9 cellular contexts compared by ENCODE assay signal in the genomic region with DNA sequence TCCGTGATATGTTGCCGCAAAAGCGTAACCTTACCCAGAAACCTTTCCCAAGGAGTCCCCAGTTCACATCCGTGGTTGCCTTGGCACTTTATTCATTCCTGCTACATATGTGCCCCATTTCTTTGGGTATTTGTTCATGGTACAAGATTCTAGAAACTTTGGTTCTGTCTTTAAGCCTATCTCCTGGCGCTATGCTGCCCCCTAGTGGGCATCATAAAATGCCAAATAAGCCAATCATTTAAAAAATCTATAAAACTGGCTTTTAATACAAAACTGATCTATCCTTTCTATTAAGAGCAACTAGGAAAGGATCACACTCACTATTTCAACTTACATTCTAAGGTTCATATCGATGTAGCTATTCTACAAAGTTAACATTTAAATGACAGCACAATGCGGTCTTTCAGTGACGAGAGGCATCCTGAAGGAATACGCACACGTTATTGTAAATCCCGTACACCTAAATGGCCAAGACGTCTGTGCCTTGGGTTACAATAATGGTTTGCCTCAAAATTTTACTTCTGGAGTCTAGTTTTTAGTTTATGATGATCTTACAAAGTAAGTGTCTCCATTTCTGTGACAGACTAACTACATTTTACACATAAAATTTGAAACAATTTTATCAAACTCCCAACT. TPM values are rescaled to one million over a fixed set of nuclear protein-coding genes. Genes with fewer than 3 reads are reported as not detected.
DNase-seq lines count a peak whose midpoint lies in the region; ATAC-seq, FAIRE-seq and TF ChIP-seq lines count a peak whose summit lies in the region.
"Had no signal": no experiment of that assay in that cellular context is flagged by ENCODE, and none has a peak within 500 bp of the region (broad histone marks: within the 10 kb centered on the region; RNA-seq: fewer than 3 reads in every experiment).

No MANE protein-coding gene starts in this region.

- no peak overlapping the region for H3K9ac ChIP-seq in HepG2 (ENCODE audit: insufficient read depth, low read depth, low read length)

- H3K9me3 ChIP-seq in breast epithelium (no peaks in the 10 kb centered on the region), HepG2 (ENCODE audit: low read length) (no peaks in the 10 kb centered on the region)

- H2AFZ ChIP-seq in HepG2 (ENCODE audit: low read length) = no peak overlapping the region

- TF ChIP-seq EP300 in HepG2 (IDR thresholded peaks at IDR 0.05; ENCODE audit: low read depth in 2 of 2, low read length in 2 of 2) (no peak), HepG2 (CRISPR knock-in tag; IDR thresholded peaks at IDR 0.05; ENCODE audit: borderline replicate concordance) (no peak)

- FAIRE-seq in HepG2 (lab: Jason Lieb, UNC) = peak; percentile 70

- no peak overlapping the region for H3K4me3 ChIP-seq in Jurkat, Clone E6-1 (ENCODE audit: low read length)
- H3K4me3 ChIP-seq in breast epithelium (no peak overlapping the region), HepG2 (replicated peaks in 1 of 3; ENCODE audit: insufficient read depth in 1 of 3, low read depth in 2 of 3, low read length in 3 of 3) (no peak overlapping the region)

- in situ Hi-C loops in HepG2 (cut with HindIII; ENCODE audit: extremely low pct_ligation_motif_present, low pct_unique_long_range_greater_than_20kb) = loop anchor here (25.0 kb wide), 2 partner anchors 96 to 279 kb away; no protein-coding TSS in a partner anchor

- H4K20me1 ChIP-seq in HepG2 (ENCODE audit: insufficient read depth, low read length) = no peaks in the 10 kb centered on the region

- H3K79me2 ChIP-seq in HepG2 (ENCODE audit: insufficient read depth, low read length) = no peaks in the 10 kb centered on the region

- H3K36me3 ChIP-seq in breast epithelium (no peaks in the 10 kb centered on the region), HepG2 (replicated peaks in 1 of 2; ENCODE audit: control insufficient read depth in 1 of 2, insufficient read depth in 2 of 2, low read length in 2 of 2) (no peaks in the 10 kb centered on the region)

- no peak for TF ChIP-seq POLR2A in breast epithelium (IDR thresholded peaks at IDR 0.05)
- no peak for TF ChIP-seq POLR2A in HepG2 (IDR thresholded peaks at IDR 0.05; ENCODE audit: insufficient read depth in 1 of 2, low read depth in 2 of 2, low read length in 2 of 2)

- 48% methylated on average over 12 of the region's 12 CpGs for WGBS in HepG2 (ENCODE audit: low lambda C conversion rate)

- BruUV-seq in HepG2 (replicated peaks; lab: Mats Ljungman, UMichigan) = no TSS peak

- POLR2A ChIA-PET in HepG2 (lab: Yijun Ruan, JAX) = no interaction called here

- peak; percentile 74 for TF ChIP-seq RAD21 in HepG2 (CRISPR knock-in tag; IDR thresholded peaks at IDR 0.05)

- DNase-seq in Daoy (ENCODE audit: low read depth) = peak; percentile 38
- DNase-seq in Jurkat, Clone E6-1 (ENCODE audit: low read depth, low spot score) = peak; percentile 53
- peak; percentile 47 for DNase-seq in T-helper 9 cell
- no peak for DNase-seq in breast epithelium (ENCODE audit: low spot score in 2 of 2)
- peak; percentile 34 for DNase-seq in HepG2 (ENCODE audit: low spot score)
- DNase-seq in stimulated activated CD8-positive, alpha-beta memory T cell treated with anti-CD3 and anti-CD28 coated beads, Interleukin-15, amount 100 ng/mL, for 1 hour (ENCODE audit: low read depth) = peak; percentile 29

- H3K4me2 ChIP-seq in HepG2 (ENCODE audit: low read depth, low read length) = no peak overlapping the region

- ATAC-seq in HepG2 = no peak
- ATAC-seq in GM19452 (IDR thresholded peaks at IDR 0.05; ENCODE audit: unreplicated experiment) = no peak
- ATAC-seq in GM21367 (IDR thresholded peaks at IDR 0.05; ENCODE audit: unreplicated experiment) = no peak

- H3K4me1 ChIP-seq in breast epithelium = no peaks in the 10 kb centered on the region
- H3K4me1 ChIP-seq in HepG2 (ENCODE audit: insufficient read depth, low read length) = no peaks in the 10 kb centered on the region

- peaks cover 0 to 2% of the 10 kb centered on the region in 2 donors for H3K27me3 ChIP-seq in breast epithelium
- H3K27me3 ChIP-seq in HepG2 (ENCODE audit: control insufficient read depth in 1 of 2, insufficient read depth in 2 of 2, low read length in 2 of 2) = peaks cover 1 to 31% of the 10 kb centered on the region in 2 experiments; a peak in 4 of 5 replicates

- intact Hi-C loops in breast epithelium (cut with DNase I; ENCODE audit: low total_unique reads) = no loop called here
- intact Hi-C loops in HepG2 (cut with micrococcal nuclease; ENCODE audit: unreplicated experiment) = loop anchor here (1.0 kb wide), 1 partner anchor 52 kb away; no protein-coding TSS in a partner anchor

- no peak overlapping the region for H3K27ac ChIP-seq in breast epithelium
- H3K27ac ChIP-seq in HepG2 (ENCODE audit: extremely low read length, insufficient read depth, low read length) = no peak overlapping the region

- peak; percentile 54 to 77 (median 76) for TF ChIP-seq CTCF in breast epithelium (IDR thresholded peaks at IDR 0.05)
- TF ChIP-seq CTCF in HepG2 (CRISPR knock-in tag; IDR thresholded peaks at IDR 0.05) = peak; percentile 75

- CTCF ChIA-PET in HepG2 (lab: Yijun Ruan, JAX; ENCODE audit: low intra/inter-chr PET ratio, low total read pairs) = interaction anchor here (0.6 to 3.2 kb wide), 2 partner anchors 46 to 52 kb away, joined by 3 to 18 read pairs; no protein-coding TSS in a partner anchor

TF ChIP-seq in HepG2, 621 proteins besides CTCF, POLR2A, EP300 and RAD21 (continues in another document):
- no peak for TF ChIP-seq ZNF776 (CRISPR knock-in tag; IDR thresholded peaks at IDR 0.05)
- TF ChIP-seq, protein P1, sequence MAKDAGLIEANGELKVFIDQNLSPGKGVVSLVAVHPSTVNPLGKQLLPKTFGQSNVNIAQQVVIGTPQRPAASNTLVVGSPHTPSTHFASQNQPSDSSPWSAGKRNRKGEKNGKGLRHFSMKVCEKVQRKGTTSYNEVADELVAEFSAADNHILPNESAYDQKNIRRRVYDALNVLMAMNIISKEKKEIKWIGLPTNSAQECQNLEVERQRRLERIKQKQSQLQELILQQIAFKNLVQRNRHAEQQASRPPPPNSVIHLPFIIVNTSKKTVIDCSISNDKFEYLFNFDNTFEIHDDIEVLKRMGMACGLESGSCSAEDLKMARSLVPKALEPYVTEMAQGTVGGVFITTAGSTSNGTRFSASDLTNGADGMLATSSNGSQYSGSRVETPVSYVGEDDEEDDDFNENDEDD (CRISPR knock-in tag; IDR thresholded peaks at IDR 0.05; ENCODE audit: borderline replicate concordance) = no peak
- TF ChIP-seq SMC3 (IDR thresholded peaks at IDR 0.05; ENCODE audit: low read length) = peak; percentile 74
- TF ChIP-seq MAFF (IDR thresholded peaks at IDR 0.05; ENCODE audit: low read depth, low read length) = 0 out of 2 replicates have a peak, but pooled peaks have one; percentile 5

RNA-seq across cellular contexts. Expression of a gene that starts 16.2 kb away (rescaled TPM):
- not detected in 2 replicates for total RNA-seq in Daoy (2014; rRNA removed; shearing (Covaris generic))
- not detected for polyA plus RNA-seq in Jurkat, Clone E6-1 (2012; ENCODE audit: insufficient read depth, insufficient read length)
- total RNA-seq in breast epithelium = not detected
- total RNA-seq in HepG2 (2016; rRNA removed; fragmentation: Illumina TruSeq; extraction: Trizol) = 0.08 TPM in 1 of 2 replicates, not detected in the other
- total RNA-seq in HepG2 (2016; cell fraction: cytosol; rRNA removed; fragmentation: Illumina TruSeq; extraction: Trizol; ENCODE audit: low read depth) = not detected in 2 replicates
- not detected in 2 replicates for total RNA-seq in HepG2 (2016; cell fraction: insoluble cytoplasmic fraction; rRNA removed; fragmentation: Illumina TruSeq; extraction: Trizol)
- not detected in 2 replicates for total RNA-seq in HepG2 (2016; cell fraction: membrane; rRNA removed; fragmentation: Illumina TruSeq; extraction: Trizol)
- not detected in 2 replicates for total RNA-seq in HepG2 (2016; cell fraction: nucleus; rRNA removed; fragmentation: Illumina TruSeq; extraction: Trizol)
- polyA plus RNA-seq in HepG2 (2011; rRNA removed) = not detected in 2 replicates
- polyA plus RNA-seq in HepG2 (2011; cell fraction: cytosol; rRNA removed) = not detected in 2 replicates
- polyA plus RNA-seq in HepG2 (2011; cell fraction: nucleus; rRNA removed) = not detected in 2 replicates
- not detected in 2 replicates for polyA plus RNA-seq in HepG2 (2012)
- polyA plus RNA-seq in HepG2 (2016; cell fraction: cytosol; fragmentation: Illumina TruSeq; extraction: Trizol; ENCODE audit: low read depth) = not detected in 2 replicates
- not detected in 2 replicates for polyA plus RNA-seq in HepG2 (2016; cell fraction: insoluble cytoplasmic fraction; fragmentation: Illumina TruSeq; extraction: Trizol; ENCODE audit: low read depth)
- polyA plus RNA-seq in HepG2 (2016; cell fraction: membrane; fragmentation: Illumina TruSeq; extraction: Trizol; ENCODE audit: low read depth) = not detected in 2 replicates
- polyA plus RNA-seq in HepG2 (2016; cell fraction: nucleus; fragmentation: Illumina TruSeq; extraction: Trizol; ENCODE audit: insufficient read depth, low read depth) = not detected in 2 replicates
- 0.23 TPM in 1 of 2 replicates, not detected in the other for polyA minus RNA-seq in HepG2 (2011; rRNA and poly(A)+ RNA removed; ENCODE audit: low replicate concordance)
- not detected in 2 replicates for polyA minus RNA-seq in HepG2 (2011; cell fraction: cytosol; rRNA and poly(A)+ RNA removed)
- not detected in 2 replicates for polyA minus RNA-seq in HepG2 (2011; cell fraction: nucleus; rRNA and poly(A)+ RNA removed)
- total RNA-seq: aorta had no signal
- polyA plus RNA-seq: aorta had no signal

RNA-seq across cellular contexts. Expression of a gene that starts 47.7 kb away (rescaled TPM):
- total RNA-seq in Daoy (2014; rRNA removed; shearing (Covaris generic)) = 0.12 TPM in 1 of 2 replicates, not detected in the other
- 0.39 TPM for polyA plus RNA-seq in Jurkat, Clone E6-1 (2012; ENCODE audit: insufficient read depth, insufficient read length)
- 1 to 10 TPM in 2 of 3 donors, under 1 TPM in 1; 0.16 to 2.9 (median 1.9) TPM for total RNA-seq in breast epithelium
- not detected in 2 replicates for total RNA-seq in HepG2 (2016; rRNA removed; fragmentation: Illumina TruSeq; extraction: Trizol)
- not detected in 2 replicates for total RNA-seq in HepG2 (2016; cell fraction: cytosol; rRNA removed; fragmentation: Illumina TruSeq; extraction: Trizol; ENCODE audit: low read depth)
- not detected in 2 replicates for total RNA-seq in HepG2 (2016; cell fraction: insoluble cytoplasmic fraction; rRNA removed; fragmentation: Illumina TruSeq; extraction: Trizol)
- not detected in 2 replicates for total RNA-seq in HepG2 (2016; cell fraction: membrane; rRNA removed; fragmentation: Illumina TruSeq; extraction: Trizol)
- total RNA-seq in HepG2 (2016; cell fraction: nucleus; rRNA removed; fragmentation: Illumina TruSeq; extraction: Trizol) = not detected in 2 replicates
- 0.07 and 0.09 TPM in 2 replicates for polyA plus RNA-seq in HepG2 (2011; rRNA removed)
- 0.05 and 0.07 TPM in 2 replicates for polyA plus RNA-seq in HepG2 (2011; cell fraction: cytosol; rRNA removed)
- 0.06 and 0.16 TPM in 2 replicates for polyA plus RNA-seq in HepG2 (2011; cell fraction: nucleus; rRNA removed)
- polyA plus RNA-seq in HepG2 (2012) = 0.04 and 0.08 TPM in 2 replicates
- not detected in 2 replicates for polyA plus RNA-seq in HepG2 (2016; cell fraction: cytosol; fragmentation: Illumina TruSeq; extraction: Trizol; ENCODE audit: low read depth)
- not detected in 2 replicates for polyA plus RNA-seq in HepG2 (2016; cell fraction: insoluble cytoplasmic fraction; fragmentation: Illumina TruSeq; extraction: Trizol; ENCODE audit: low read depth)
- not detected in 2 replicates for polyA plus RNA-seq in HepG2 (2016; cell fraction: membrane; fragmentation: Illumina TruSeq; extraction: Trizol; ENCODE audit: low read depth)
- polyA plus RNA-seq in HepG2 (2016; cell fraction: nucleus; fragmentation: Illumina TruSeq; extraction: Trizol; ENCODE audit: insufficient read depth, low read depth) = not detected in 2 replicates
- polyA minus RNA-seq in HepG2 (2011; rRNA and poly(A)+ RNA removed; ENCODE audit: low replicate concordance) = 0.16 and 0.21 TPM in 2 replicates
- not detected in 2 replicates for polyA minus RNA-seq in HepG2 (2011; cell fraction: cytosol; rRNA and poly(A)+ RNA removed)
- polyA minus RNA-seq in HepG2 (2011; cell fraction: nucleus; rRNA and poly(A)+ RNA removed) = 0.25 and 0.26 TPM in 2 replicates

Comparison
In these comparisons a context has a peak if more than half of its experiments do, and no peak if none do; other contexts are left out.
1. DNase-seq: peak in Daoy (single experiment), Jurkat, Clone E6-1 (single experiment), T-helper 9 cell (single experiment), HepG2 (single experiment) and stimulated activated CD8-positive, alpha-beta memory T cell treated with anti-CD3 and anti-CD28 coated beads, Interleukin-15, amount 100 ng/mL, for 1 hour (single experiment); none in breast epithelium (0 of 2).